Comparison of ENCODE assay signal across 10 cellular contexts in the genomic region with DNA sequence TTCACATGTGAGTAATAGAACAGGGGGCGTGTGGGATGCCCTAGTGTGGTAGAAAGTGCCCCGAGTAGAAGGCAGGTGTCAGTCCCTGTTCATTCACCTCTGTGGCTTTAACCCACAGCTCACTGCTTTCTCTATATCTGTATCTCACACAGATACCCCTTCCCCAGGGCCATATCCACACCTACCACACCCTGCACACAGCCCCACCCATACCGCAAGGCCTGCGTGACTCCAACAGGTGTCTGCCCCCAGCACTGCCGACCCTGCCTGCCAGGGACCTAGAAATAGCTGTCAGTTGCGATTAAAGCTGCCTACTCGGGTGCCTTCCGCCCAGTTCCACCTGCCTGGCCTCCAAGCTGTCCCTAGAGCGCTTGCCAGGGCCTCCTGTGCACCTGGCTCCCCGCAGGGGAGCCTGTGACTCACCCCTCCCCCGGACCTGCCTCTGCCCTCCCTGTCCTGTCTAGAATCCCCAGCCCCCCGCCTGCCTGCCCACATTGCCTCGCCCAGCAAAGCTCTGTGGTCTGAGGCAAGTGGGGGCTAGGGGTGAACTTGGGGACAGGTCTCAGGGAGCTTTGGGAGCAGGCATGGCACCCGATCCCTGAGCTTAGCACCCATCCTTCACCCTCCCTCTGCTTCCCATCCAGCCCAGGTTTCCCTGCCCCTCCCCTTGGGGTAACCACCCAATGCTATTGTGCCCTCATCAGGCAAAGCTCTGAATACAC. TPM values are rescaled to one million over a fixed set of nuclear protein-coding genes. Genes with fewer than 3 reads are reported as not detected.
A peak's percentile ranks its signal among the peaks of the same experiment; 100 is the strongest.
DNase-seq lines count a peak whose midpoint lies in the region; ATAC-seq, FAIRE-seq and TF ChIP-seq lines count a peak whose summit lies in the region.
"Had no signal": no experiment of that assay in that cellular context is flagged by ENCODE, and none has a peak within 500 bp of the region (broad histone marks: within the 10 kb centered on the region; RNA-seq: fewer than 3 reads in every experiment).

No MANE protein-coding gene starts in this region.

- peaks cover 40% of the 10 kb centered on the region for H3K4me1 Mint-ChIP-seq in astrocyte (ENCODE audit: low read depth, unreplicated experiment)

- no peak for TF ChIP-seq CTCF in astrocyte (IDR thresholded peaks at IDR 0.05; ENCODE audit: insufficient read depth, low read depth, low read length)
- no peak for TF ChIP-seq CTCF in GM10266 (IDR thresholded peaks at IDR 0.05; ENCODE audit: control insufficient read depth, insufficient read depth, low read depth, missing control alignments)

- no peaks in the 10 kb centered on the region for H3K9me3 Mint-ChIP-seq in astrocyte (ENCODE audit: unreplicated experiment)

- H3K36me3 ChIP-seq in astrocyte (ENCODE audit: insufficient read depth, low read length) (peaks cover 12% of the 10 kb centered on the region), skeletal muscle tissue (ENCODE audit: control insufficient read depth in 3 of 3, insufficient read depth in 3 of 3, low read length in 3 of 3) (peaks cover 28 to 49% (median 36%) of the 10 kb centered on the region in 3 donors)

- no peak overlapping the region for H3K27ac ChIP-seq in astrocyte (ENCODE audit: low read depth, low read length)
- H3K27ac ChIP-seq in skeletal muscle tissue (ENCODE audit: low read depth, low read length): peak overlapping the region; percentile 19

- no peaks in the 10 kb centered on the region for H3K27me3 Mint-ChIP-seq in astrocyte (ENCODE audit: low read depth, unreplicated experiment)

- peaks cover 5% of the 10 kb centered on the region for H4K20me1 ChIP-seq in astrocyte (ENCODE audit: insufficient read depth, low read length)

- peak; percentile 33 for DNase-seq in NCI-H1092 treated with DMSO at 0.1 percent for 48 hours (lab: John Stamatoyannopoulos, UW)
- DNase-seq in NCI-H1092 (lab: John Stamatoyannopoulos, UW): no peak
- DNase-seq in NCI-H2196 (lab: John Stamatoyannopoulos, UW; ENCODE audit: unreplicated experiment): peak; percentile 84
- no peak for DNase-seq in astrocyte (ENCODE audit: low read depth)
- no peak for DNase-seq in GM10266 (ENCODE audit: extremely low spot score)
- DNase-seq in GOT3 (lab: John Stamatoyannopoulos, UW): no peak
- DNase-seq: cortex of kidney had no signal

- no peak overlapping the region for H2AFZ ChIP-seq in astrocyte (ENCODE audit: low read depth, low read length)

- H3K9me3 ChIP-seq in astrocyte (ENCODE audit: insufficient read depth, low read depth, low read length) (no peaks in the 10 kb centered on the region), skeletal muscle tissue (ENCODE audit: control insufficient read depth in 3 of 3, low read length in 3 of 3) (no peaks in the 10 kb centered on the region)

- H3K79me2 ChIP-seq in astrocyte (ENCODE audit: insufficient read depth, low read length): peaks cover under 1% of the 10 kb centered on the region

- no peak for ATAC-seq in GM21717 (IDR thresholded peaks at IDR 0.05; ENCODE audit: unreplicated experiment)

- peaks cover 25% of the 10 kb centered on the region for H3K36me3 Mint-ChIP-seq in astrocyte (ENCODE audit: low read depth, unreplicated experiment)

- H3K27ac Mint-ChIP-seq in astrocyte (ENCODE audit: unreplicated experiment): no peak overlapping the region

- H3K4me1 ChIP-seq in astrocyte (ENCODE audit: insufficient read depth, low read length): peaks cover 62% of the 10 kb centered on the region
- peaks cover 18 to 31% (median 30%) of the 10 kb centered on the region in 3 donors for H3K4me1 ChIP-seq in skeletal muscle tissue (ENCODE audit: control insufficient read depth in 3 of 3, insufficient read depth in 3 of 3, low read length in 3 of 3)

- H3K27me3 ChIP-seq in astrocyte (ENCODE audit: insufficient read depth, low read length) (no peaks in the 10 kb centered on the region), skeletal muscle tissue (ENCODE audit: control insufficient read depth in 3 of 3, insufficient read depth in 3 of 3, low read length in 3 of 3) (no peaks in the 10 kb centered on the region)

- H3K9ac ChIP-seq in astrocyte (ENCODE audit: low read length) (peak overlapping the region; percentile 30), skeletal muscle tissue (ENCODE audit: low read depth in 1 of 3, low read length in 3 of 3) (no peak overlapping the region)

- no peak overlapping the region for H3K4me3 ChIP-seq in astrocyte (ENCODE audit: insufficient read depth, low read depth, low read length)
- no peak overlapping the region for H3K4me3 ChIP-seq in skeletal muscle tissue (ENCODE audit: low read length in 3 of 3)

- no peak for FAIRE-seq in astrocyte (lab: Jason Lieb, UNC)
- FAIRE-seq: A204.1 had no signal

- H3K4me3 Mint-ChIP-seq in astrocyte (ENCODE audit: unreplicated experiment): no peak overlapping the region

- no peak overlapping the region for H3K4me2 ChIP-seq in astrocyte (ENCODE audit: low read length)

RNA-seq across cellular contexts. Expression of a gene that starts 38.3 kb away (rescaled TPM):
- total RNA-seq in astrocyte (73.7 and 76.7 TPM in 2 replicates), skeletal muscle tissue (136 TPM)

RNA-seq across cellular contexts. Expression of a gene that starts 52.6 kb away (rescaled TPM):
- total RNA-seq in astrocyte (399 and 435 TPM in 2 replicates), skeletal muscle tissue (30.8 TPM)

Comparison
In these comparisons a context has a peak if more than half of its experiments do, and no peak if none do; other contexts are left out.
1. DNase-seq: peak in NCI-H1092 treated with DMSO at 0.1 percent for 48 hours (single experiment) and NCI-H2196 (single experiment); none in NCI-H1092 (single experiment), astrocyte (single experiment), GM10266 (single experiment) and GOT3 (single experiment).
2. RNA of a gene that starts 52.6 kb away (total RNA-seq): 399 to 435 TPM in astrocyte; 30.8 TPM in skeletal muscle tissue (single experiment); every median in the first group is over 10 times any median in the second.